Comparison of ENCODE assay signal across 8 cellular contexts in the genomic region with DNA sequence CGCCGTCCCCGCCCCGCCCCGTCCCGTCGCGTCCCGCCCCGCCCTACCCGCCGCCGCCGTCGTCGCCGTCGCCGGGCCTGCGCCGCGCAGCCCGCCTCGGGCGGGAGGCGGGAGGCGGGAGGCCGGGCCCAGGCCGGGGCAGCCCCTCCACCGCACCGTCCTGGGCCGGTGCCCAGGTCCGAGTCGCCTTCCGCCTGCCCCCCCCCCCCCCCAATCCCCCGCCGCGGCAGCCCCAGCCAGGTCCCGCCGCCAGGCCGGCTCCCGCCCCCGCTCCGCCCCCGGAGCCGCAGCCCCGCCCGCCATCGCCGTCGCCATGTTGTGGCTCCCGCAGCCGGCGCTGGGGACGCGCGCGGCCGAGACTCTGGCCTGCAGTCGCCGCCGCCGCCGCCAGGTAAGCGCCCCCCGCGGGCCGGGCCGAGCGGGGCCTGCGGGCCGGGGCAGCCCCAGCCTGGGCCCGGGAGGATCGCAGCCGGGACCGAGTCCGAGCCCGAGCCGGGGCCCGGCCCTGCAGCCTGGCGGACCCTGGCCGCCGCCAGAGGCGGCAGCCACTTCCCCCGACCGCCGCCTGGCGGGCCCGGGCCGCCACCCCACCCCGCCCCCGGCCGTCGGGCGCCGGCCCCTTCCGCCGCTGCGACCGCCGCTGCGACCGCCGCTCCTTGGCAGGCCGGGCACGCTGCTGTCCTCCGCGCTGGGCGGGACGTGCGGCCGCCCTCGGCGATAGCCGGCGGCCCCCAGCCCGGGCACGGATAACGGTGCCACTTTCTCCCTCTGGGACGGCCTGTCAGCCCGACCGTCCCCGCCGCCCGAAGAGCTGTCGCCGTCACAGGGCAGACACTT. TPM values are rescaled to one million over a fixed set of nuclear protein-coding genes. Genes with fewer than 3 reads are reported as not detected.
DNase-seq lines count a peak whose midpoint lies in the region; ATAC-seq and TF ChIP-seq lines count a peak whose summit lies in the region.

A gene with protein sequence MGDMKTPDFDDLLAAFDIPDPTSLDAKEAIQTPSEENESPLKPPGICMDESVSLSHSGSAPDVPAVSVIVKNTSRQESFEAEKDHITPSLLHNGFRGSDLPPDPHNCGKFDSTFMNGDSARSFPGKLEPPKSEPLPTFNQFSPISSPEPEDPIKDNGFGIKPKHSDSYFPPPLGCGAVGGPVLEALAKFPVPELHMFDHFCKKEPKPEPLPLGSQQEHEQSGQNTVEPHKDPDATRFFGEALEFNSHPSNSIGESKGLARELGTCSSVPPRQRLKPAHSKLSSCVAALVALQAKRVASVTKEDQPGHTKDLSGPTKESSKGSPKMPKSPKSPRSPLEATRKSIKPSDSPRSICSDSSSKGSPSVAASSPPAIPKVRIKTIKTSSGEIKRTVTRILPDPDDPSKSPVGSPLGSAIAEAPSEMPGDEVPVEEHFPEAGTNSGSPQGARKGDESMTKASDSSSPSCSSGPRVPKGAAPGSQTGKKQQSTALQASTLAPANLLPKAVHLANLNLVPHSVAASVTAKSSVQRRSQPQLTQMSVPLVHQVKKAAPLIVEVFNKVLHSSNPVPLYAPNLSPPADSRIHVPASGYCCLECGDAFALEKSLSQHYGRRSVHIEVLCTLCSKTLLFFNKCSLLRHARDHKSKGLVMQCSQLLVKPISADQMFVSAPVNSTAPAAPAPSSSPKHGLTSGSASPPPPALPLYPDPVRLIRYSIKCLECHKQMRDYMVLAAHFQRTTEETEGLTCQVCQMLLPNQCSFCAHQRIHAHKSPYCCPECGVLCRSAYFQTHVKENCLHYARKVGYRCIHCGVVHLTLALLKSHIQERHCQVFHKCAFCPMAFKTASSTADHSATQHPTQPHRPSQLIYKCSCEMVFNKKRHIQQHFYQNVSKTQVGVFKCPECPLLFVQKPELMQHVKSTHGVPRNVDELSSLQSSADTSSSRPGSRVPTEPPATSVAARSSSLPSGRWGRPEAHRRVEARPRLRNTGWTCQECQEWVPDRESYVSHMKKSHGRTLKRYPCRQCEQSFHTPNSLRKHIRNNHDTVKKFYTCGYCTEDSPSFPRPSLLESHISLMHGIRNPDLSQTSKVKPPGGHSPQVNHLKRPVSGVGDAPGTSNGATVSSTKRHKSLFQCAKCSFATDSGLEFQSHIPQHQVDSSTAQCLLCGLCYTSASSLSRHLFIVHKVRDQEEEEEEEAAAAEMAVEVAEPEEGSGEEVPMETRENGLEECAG (N-terminal part only) (plus strand): TSS at position 319 of the 837 bp plus-strand sequence. CDS start 34,084 bp downstream, outside the sequence.

- no peaks in the 10 kb centered on the region for H3K27me3 Mint-ChIP-seq in T-helper 17 cell

- H3K79me2 ChIP-seq in Karpas-422 (ENCODE audit: low read length): peaks cover 48% of the 10 kb centered on the region

- H3K27me3 ChIP-seq in Karpas-422 (ENCODE audit: low read length) (no peaks in the 10 kb centered on the region), right atrium auricular region (no peaks in the 10 kb centered on the region), vagina (no peaks in the 10 kb centered on the region)

- TF ChIP-seq POLR2A in vagina (IDR thresholded peaks at IDR 0.05): peak in 1 of 2 donors; percentile 53

- peak; percentile 46 for ATAC-seq in GM21737 (IDR thresholded peaks at IDR 0.05; ENCODE audit: unreplicated experiment)
- peak; percentile 79 for ATAC-seq in T-helper 17 cell

- peak within 1 kb of the TSS; percentile 90 for H3K9ac ChIP-seq in Karpas-422 (ENCODE audit: low read length)

- H3K36me3 Mint-ChIP-seq in T-helper 17 cell (ENCODE audit: low read depth): peaks cover 5% of the 10 kb centered on the region

- H3K27ac ChIP-seq in Karpas-422 (ENCODE audit: low read length): peak within 1 kb of the TSS; percentile 28
- peak within 1 kb of the TSS; percentile 98 to 100 for H3K27ac ChIP-seq in right atrium auricular region
- peak within 1 kb of the TSS; percentile 99 for H3K27ac ChIP-seq in vagina

- H4K20me1 ChIP-seq in Karpas-422 (ENCODE audit: insufficient read depth, low read depth, low read length): peaks cover 11% of the 10 kb centered on the region

- H3K4me1 ChIP-seq in Karpas-422 (ENCODE audit: low read length) (peaks cover 44% of the 10 kb centered on the region), right atrium auricular region (peaks cover 0 to 51% of the 10 kb centered on the region in 2 donors), vagina (peaks cover 52% of the 10 kb centered on the region)

- H3K4me3 ChIP-seq in Karpas-422 (ENCODE audit: low read length): peak within 1 kb of the TSS; percentile 87
- peak within 1 kb of the TSS; percentile 72 to 85 for H3K4me3 ChIP-seq in right atrium auricular region
- H3K4me3 ChIP-seq in vagina: peak within 1 kb of the TSS; percentile 92 to 95

- H3K27ac Mint-ChIP-seq in T-helper 17 cell: peak within 1 kb of the TSS; percentile 99

- H3K9me2 ChIP-seq in Karpas-422 (replicated peaks; ENCODE audit: insufficient read depth, low read length): no peaks in the 10 kb centered on the region

- DNase-seq in GF-D8 (lab: John Stamatoyannopoulos, UW) (peak; percentile 32), Karpas-422 (peak; percentile 90), T-helper 17 cell (peak; percentile 75 to 85 (median 81)), amygdala (lab: John Stamatoyannopoulos, UW) (peak in 53 of 56 donors; percentile 9 to 88 (median 73)), right atrium auricular region (ENCODE audit: low spot score) (peak; percentile 74), putamen (ENCODE audit: low spot score) (peak; percentile 86), vagina (ENCODE audit: extremely low spot score in 2 of 2) (no peak)

- peak within 1 kb of the TSS; percentile 87 for H3K4me2 ChIP-seq in Karpas-422 (ENCODE audit: low read depth, low read length, poor library complexity, severe bottlenecking)

- H3K4me3 Mint-ChIP-seq in T-helper 17 cell: peak within 1 kb of the TSS; percentile 99

- H2AFZ ChIP-seq in Karpas-422 (ENCODE audit: low read length): peak within 1 kb of the TSS; percentile 68

- H3K4me1 Mint-ChIP-seq in T-helper 17 cell: peaks cover 49% of the 10 kb centered on the region

- no peaks in the 10 kb centered on the region for H3K9me3 ChIP-seq in Karpas-422 (ENCODE audit: low read length)
- no peaks in the 10 kb centered on the region for H3K9me3 ChIP-seq in T-helper 17 cell (ENCODE audit: control insufficient read depth, low read length, poor library complexity, severe bottlenecking)
- H3K9me3 ChIP-seq in right atrium auricular region: no peaks in the 10 kb centered on the region
- H3K9me3 ChIP-seq in vagina: no peaks in the 10 kb centered on the region

- H3K36me3 ChIP-seq in Karpas-422 (ENCODE audit: insufficient read depth, low read length) (0 out of 2 replicates have a peak, but pooled peaks cover 5% of the 10 kb centered on the region), right atrium auricular region (no peaks in the 10 kb centered on the region), vagina (no peaks in the 10 kb centered on the region)

- TF ChIP-seq CTCF in right atrium auricular region (IDR thresholded peaks at IDR 0.05) (peak in 1 of 2 donors; percentile 32), vagina (IDR thresholded peaks at IDR 0.05) (no peak)

- intact Hi-C loops in vagina (cut with DNase I): loop anchor here (5.0 to 10.0 kb wide), 2 partner anchors 74 to 94 kb away; a partner anchor contains a TSS

RNA-seq across cellular contexts. Expression of the gene that starts here (rescaled TPM):
- total RNA-seq in Karpas-422 (2014; rRNA removed; shearing (Covaris generic); ENCODE audit: low replicate concordance): 15.5 and 18.0 TPM in 2 replicates
- total RNA-seq in T-helper 17 cell (10 to 100 TPM; 33.8 to 36.5 TPM), right atrium auricular region (10 to 100 TPM in 1 of 2 donors, 1 to 10 TPM in 1; 9.7 to 18.4 TPM), vagina (21.6 TPM)

Comparison
In these comparisons a context has a peak if more than half of its experiments do, and no peak if none do; other contexts are left out.
1. DNase-seq: peak in GF-D8 (single experiment), Karpas-422 (single experiment), T-helper 17 cell (3 of 3), amygdala (53 of 56), right atrium auricular region (single experiment) and putamen (single experiment); none in vagina (0 of 2).
2. H3K27ac ChIP-seq: peak in every context shown above with its lines; median percentile 99 in right atrium auricular region; 99 in vagina; 28 in Karpas-422.
3. Peak in every context shown above with its lines, with median percentiles within 50 percentile points of each other: H3K4me3 ChIP-seq.